In the genomic region with DNA sequence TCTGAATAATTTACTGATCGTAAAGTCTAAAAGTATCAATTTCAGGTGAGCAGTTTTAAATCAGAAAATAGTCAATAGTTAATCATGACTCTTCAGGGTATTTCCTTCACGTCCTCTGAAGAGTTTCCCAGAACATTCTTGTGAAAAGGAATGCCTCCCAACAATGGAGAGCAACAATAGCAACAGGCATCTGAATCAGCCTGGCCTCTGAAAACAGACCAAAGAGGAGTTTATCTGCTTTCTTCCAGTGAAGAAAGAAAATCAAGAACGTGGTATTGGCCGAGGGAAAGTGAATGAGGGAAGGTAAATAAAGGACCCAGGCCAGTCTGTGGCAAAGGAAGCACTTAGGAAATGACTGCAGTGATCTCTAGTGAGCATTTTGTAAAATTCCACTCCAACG, we compare ENCODE assay signal across 31 cellular contexts. TPM values are rescaled to one million over a fixed set of nuclear protein-coding genes. Genes with fewer than 3 reads are reported as not detected.
"Had no signal": no experiment of that assay in that cellular context is flagged by ENCODE, and none has a peak within 500 bp of the region (broad histone marks: within the 10 kb centered on the region; RNA-seq: fewer than 3 reads in every experiment).

No MANE protein-coding gene starts in this region.

- H3K4me1 ChIP-seq: ascending aorta, body of pancreas, Peyer's patch had no signal

- H3K4me3 Mint-ChIP-seq: activated CD4-positive, alpha-beta T cell treated with anti-CD3 and anti-CD28 coated beads, Interleukin-2, amount 10 ng/mL, durations not matched to agents 7 days and 5 days; activated CD8-positive, alpha-beta T cell treated with anti-CD3 and anti-CD28 coated beads, Interleukin-2, amount 10 ng/mL, durations not matched to agents 7 days and 5 days; activated naive CD4-positive, alpha-beta T cell treated with anti-CD3 and anti-CD28 coated beads, Interleukin-2, amount 50 U/mL, for 24 hours; activated naive CD8-positive, alpha-beta T cell treated with anti-CD3 and anti-CD28 coated beads, Interleukin-2, amount 10 ng/mL, durations not matched to agents 7 days and 5 days; activated T-cell treated with anti-CD3 and anti-CD28 coated beads, Interleukin-2, amount 50 U/mL, for 24 hours had no signal

- H3K9me3 ChIP-seq: body of pancreas had no signal

- H3K4me1 Mint-ChIP-seq: activated CD4-positive, alpha-beta T cell treated with anti-CD3 and anti-CD28 coated beads, Interleukin-2, amount 10 ng/mL, durations not matched to agents 7 days and 5 days; activated naive CD4-positive, alpha-beta T cell treated with anti-CD3 and anti-CD28 coated beads, Interleukin-2, amount 50 U/mL, for 24 hours; activated naive CD8-positive, alpha-beta T cell treated with anti-CD3 and anti-CD28 coated beads, Interleukin-2, amount 10 ng/mL, durations not matched to agents 7 days and 5 days had no signal

- H3K27me3 ChIP-seq: ascending aorta, body of pancreas, Peyer's patch had no signal

- H3K27ac ChIP-seq: ascending aorta, body of pancreas, Peyer's patch, RWPE1 had no signal

- H3K27me3 Mint-ChIP-seq: activated CD4-positive, alpha-beta T cell treated with anti-CD3 and anti-CD28 coated beads, Interleukin-2, amount 10 ng/mL, durations not matched to agents 7 days and 5 days; activated naive CD4-positive, alpha-beta T cell treated with anti-CD3 and anti-CD28 coated beads, Interleukin-2, amount 50 U/mL, for 24 hours; activated naive CD8-positive, alpha-beta T cell treated with anti-CD3 and anti-CD28 coated beads, Interleukin-2, amount 10 ng/mL, durations not matched to agents 7 days and 5 days; activated T-cell treated with anti-CD3 and anti-CD28 coated beads, Interleukin-2, amount 50 U/mL, for 24 hours had no signal

- DNase-seq: activated CD4-positive, alpha-beta T cell treated with anti-CD3 and anti-CD28 coated beads, Interleukin-2, amount 10 ng/mL, durations not matched to agents 7 days and 5 days; activated CD4-positive, alpha-beta T cell treated with anti-CD3 and anti-CD28 coated beads, Interleukin-2, amount 50 U/mL, for 48 hours; activated CD8-positive, alpha-beta T cell treated with anti-CD3 and anti-CD28 coated beads, Interleukin-2, amount 10 ng/mL, durations not matched to agents 7 days and 5 days; activated gamma-delta T cell; activated naive CD4-positive, alpha-beta T cell treated with Interleukin-2 at 50 U/mL for 16 hours; activated naive CD8-positive, alpha-beta T cell treated with anti-CD3 and anti-CD28 coated beads, Interleukin-2, amount 10 ng/mL, durations not matched to agents 7 days and 5 days; activated T-cell treated with anti-CD3 and anti-CD28 coated beads, Interleukin-2, amount 50 U/mL, for 24 hours; amygdala; body of pancreas; central memory CD4-positive, alpha-beta T cell; NCI-H1105; NCI-H1436; NCI-H1694; NCI-H1930; NCI-H2081 treated with DMSO at 0.1 percent for 48 hours; NCI-H345; NCI-H524 treated with DMSO at 0.1 percent for 48 hours; PC-3; Peyer's patch; SIG-M5; SW 1271; T-helper 1 cell; T-helper 2 cell; T-helper 9 cell; WERI-Rb-1 had no signal

- H3K27ac Mint-ChIP-seq: activated CD4-positive, alpha-beta T cell treated with anti-CD3 and anti-CD28 coated beads, Interleukin-2, amount 10 ng/mL, durations not matched to agents 7 days and 5 days; activated CD8-positive, alpha-beta T cell treated with anti-CD3 and anti-CD28 coated beads, Interleukin-2, amount 10 ng/mL, durations not matched to agents 7 days and 5 days; activated naive CD4-positive, alpha-beta T cell treated with anti-CD3 and anti-CD28 coated beads, Interleukin-2, amount 50 U/mL, for 24 hours; activated naive CD8-positive, alpha-beta T cell treated with anti-CD3 and anti-CD28 coated beads, Interleukin-2, amount 10 ng/mL, durations not matched to agents 7 days and 5 days; activated T-cell treated with anti-CD3 and anti-CD28 coated beads, Interleukin-2, amount 50 U/mL, for 24 hours; activated T-helper 2 cell treated with anti-CD3 and anti-CD28 coated beads, Interferon-gamma antibody, Interleukin-2, Interleukin-4, amounts not matched to agents 10 μg/mL and 5 μg/mL and 100 μg/mL, durations not matched to agents 14 hours and 24 hours and 36 hours had no signal

- H3K4me3 ChIP-seq: ascending aorta, body of pancreas, Peyer's patch had no signal

RNA-seq across cellular contexts. Expression of a gene that starts 26.1 kb away (rescaled TPM):
- total RNA-seq: activated CD4-positive, alpha-beta T cell treated with anti-CD3 and anti-CD28 coated beads, Interleukin-2, amount 10 ng/mL, durations not matched to agents 7 days and 5 days; activated CD8-positive, alpha-beta T cell treated with anti-CD3 and anti-CD28 coated beads, Interleukin-2, amount 10 ng/mL, durations not matched to agents 7 days and 5 days; activated naive CD8-positive, alpha-beta T cell treated with anti-CD3 and anti-CD28 coated beads, Interleukin-2, amount 10 ng/mL, durations not matched to agents 7 days and 5 days; activated T-helper 2 cell treated with anti-CD3 and anti-CD28 coated beads, Interferon-gamma antibody, Interleukin-2, Interleukin-4, amounts not matched to agents 10 μg/mL and 5 μg/mL and 100 μg/mL, durations not matched to agents 14 hours and 24 hours and 36 hours; ascending aorta; body of pancreas; bronchial epithelial cell; M059J had no signal
